In the genomic region with DNA sequence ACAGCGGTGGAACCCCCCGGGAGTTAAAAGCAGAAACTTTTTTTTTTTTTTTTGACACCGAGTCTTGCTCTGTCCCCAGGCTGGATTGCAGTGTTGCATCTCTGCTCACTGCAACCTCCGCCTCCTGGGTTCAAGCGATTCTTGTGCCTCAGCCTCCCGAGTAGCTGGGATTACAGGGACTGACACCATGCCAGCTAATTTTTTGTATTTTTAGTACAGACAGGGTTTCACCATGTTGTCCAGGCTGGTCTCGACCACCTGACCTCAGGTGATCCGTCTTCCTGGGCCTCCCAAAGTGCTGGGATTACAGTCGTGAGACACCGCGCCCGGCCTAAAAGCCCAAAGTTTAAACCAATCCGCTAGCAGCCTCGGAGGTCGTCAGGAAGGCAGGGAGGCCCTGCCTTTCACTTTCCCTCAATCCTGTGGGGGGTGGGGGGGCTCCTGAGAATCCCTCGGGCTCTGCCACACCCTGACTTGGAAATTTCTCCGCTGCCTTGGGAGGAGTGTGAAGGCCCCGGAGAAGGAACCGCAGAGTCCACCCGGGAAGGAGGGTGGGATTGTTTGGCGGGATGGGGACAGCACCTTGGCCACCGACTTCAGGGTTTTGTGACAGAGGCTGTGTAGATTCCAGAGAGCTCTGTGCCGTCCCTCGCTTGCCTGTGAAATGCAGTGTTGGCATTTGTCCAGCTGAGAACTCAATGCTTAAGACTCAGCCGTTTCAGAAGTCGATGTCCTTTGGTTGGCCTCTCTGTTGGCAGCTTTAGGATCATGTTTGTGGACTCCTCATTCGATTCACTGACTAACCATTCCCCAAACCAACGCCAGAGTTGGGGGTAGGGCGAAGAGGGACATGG, we compare ENCODE assay signal across 10 cellular contexts. TPM values are rescaled to one million over a fixed set of nuclear protein-coding genes. Genes with fewer than 3 reads are reported as not detected.
DNase-seq lines count a peak whose midpoint lies in the region; TF ChIP-seq lines count a peak whose summit lies in the region.
"Had no signal": no experiment of that assay in that cellular context is flagged by ENCODE, and none has a peak within 500 bp of the region (broad histone marks: within the 10 kb centered on the region; RNA-seq: fewer than 3 reads in every experiment).

No MANE protein-coding gene starts in this region.

- peaks cover 11% of the 10 kb centered on the region; the same call in 1 of the 2 replicates for H3K27me3 ChIP-seq in H7 (ENCODE audit: control insufficient read depth, insufficient read depth, low read length)
- no peaks in the 10 kb centered on the region for H3K27me3 ChIP-seq in prostate gland (replicated peaks; ENCODE audit: insufficient read depth)
- no peaks in the 10 kb centered on the region for H3K27me3 ChIP-seq in BE2C

- peak overlapping the region; percentile 60 for H3K4me3 Mint-ChIP-seq in activated T-helper 2 cell treated with anti-CD3 and anti-CD28 coated beads, Interferon-gamma antibody, Interleukin-2, Interleukin-4, amounts not matched to agents 10 μg/mL and 5 μg/mL and 100 μg/mL, durations not matched to agents 14 hours and 24 hours and 36 hours (ENCODE audit: low read depth)
- peak overlapping the region; percentile 77 for H3K4me3 Mint-ChIP-seq in glutamatergic neuron (ENCODE audit: unreplicated experiment)

- H3K4me3 ChIP-seq in H7 (ENCODE audit: insufficient read depth, low read depth, low read length): peak overlapping the region; percentile 65
- H3K4me3 ChIP-seq in prostate gland: peak overlapping the region; percentile 64 to 76
- no peak overlapping the region for H3K4me3 ChIP-seq in BE2C (ENCODE audit: low read depth, low read length)
- H3K4me3 ChIP-seq: SK-N-MC had no signal

- DNase-seq in H7 (peak; percentile 53), glutamatergic neuron (no peak), prostate gland (ENCODE audit: low spot score) (peak; percentile 66), BE2C (no peak), RKO (ENCODE audit: low spot score) (no peak)
- DNase-seq in activated T-helper 2 cell treated with anti-CD3 and anti-CD28 coated beads, Interferon-gamma antibody, Interleukin-2, Interleukin-4, amounts not matched to agents 10 μg/mL and 5 μg/mL and 100 μg/mL, durations not matched to agents 14 hours and 24 hours and 36 hours (ENCODE audit: low spot score): no peak
- no peak for DNase-seq in activated effector memory CD4-positive, alpha-beta T cell treated with anti-CD3 and anti-CD28 coated beads, Interleukin-2, amount 50 U/mL, for 16 hours
- DNase-seq in effector CD4-positive, alpha-beta T cell: no peak
- DNase-seq: stimulated activated CD4-positive, alpha-beta T cell treated with anti-CD3 and anti-CD28 coated beads, Interleukin-12 subunit alpha, Interleukin-12 subunit beta, amount 100 ng/mL, for 4 hours had no signal

- peak overlapping the region; percentile 89 to 90 for H3K27ac ChIP-seq in prostate gland
- H3K27ac ChIP-seq: SK-N-MC had no signal

- H3K4me1 ChIP-seq in prostate gland (replicated peaks): peaks cover 5% of the 10 kb centered on the region
- H3K4me1 ChIP-seq in BE2C: peaks cover 4% of the 10 kb centered on the region; the same call in 1 of the 2 replicates

- H3K4me1 Mint-ChIP-seq in activated T-helper 2 cell treated with anti-CD3 and anti-CD28 coated beads, Interferon-gamma antibody, Interleukin-2, Interleukin-4, amounts not matched to agents 10 μg/mL and 5 μg/mL and 100 μg/mL, durations not matched to agents 14 hours and 24 hours and 36 hours (ENCODE audit: low read depth): peaks cover 2% of the 10 kb centered on the region
- H3K4me1 Mint-ChIP-seq in glutamatergic neuron (ENCODE audit: low read depth, unreplicated experiment): no peaks in the 10 kb centered on the region

- H3K27ac Mint-ChIP-seq in activated T-helper 2 cell treated with anti-CD3 and anti-CD28 coated beads, Interferon-gamma antibody, Interleukin-2, Interleukin-4, amounts not matched to agents 10 μg/mL and 5 μg/mL and 100 μg/mL, durations not matched to agents 14 hours and 24 hours and 36 hours: no peak overlapping the region
- no peak overlapping the region for H3K27ac Mint-ChIP-seq in glutamatergic neuron (ENCODE audit: unreplicated experiment)

- WGBS in prostate gland: 16% methylated on average over 29 of the region's 29 CpGs

- peaks cover 56% of the 10 kb centered on the region for H3K27me3 Mint-ChIP-seq in activated T-helper 2 cell treated with anti-CD3 and anti-CD28 coated beads, Interferon-gamma antibody, Interleukin-2, Interleukin-4, amounts not matched to agents 10 μg/mL and 5 μg/mL and 100 μg/mL, durations not matched to agents 14 hours and 24 hours and 36 hours (ENCODE audit: low read depth)
- H3K27me3 Mint-ChIP-seq in glutamatergic neuron (ENCODE audit: unreplicated experiment): peaks cover 10% of the 10 kb centered on the region

- intact Hi-C loops in activated T-helper 2 cell treated with anti-CD3 and anti-CD28 coated beads, Interferon-gamma antibody, Interleukin-2, Interleukin-4, amounts not matched to agents 10 μg/mL and 5 μg/mL and 100 μg/mL, durations not matched to agents 14 hours and 24 hours and 36 hours (cut with micrococcal nuclease): no loop called here
- intact Hi-C loops in prostate gland (cut with DNase I): no loop called here

- H3K36me3 ChIP-seq in H7 (replicated peaks; ENCODE audit: control insufficient read depth, insufficient read depth, low read length) (no peaks in the 10 kb centered on the region), prostate gland (no peaks in the 10 kb centered on the region), BE2C (no peaks in the 10 kb centered on the region)

- H3K36me3 Mint-ChIP-seq in activated T-helper 2 cell treated with anti-CD3 and anti-CD28 coated beads, Interferon-gamma antibody, Interleukin-2, Interleukin-4, amounts not matched to agents 10 μg/mL and 5 μg/mL and 100 μg/mL, durations not matched to agents 14 hours and 24 hours and 36 hours (ENCODE audit: low read depth): no peaks in the 10 kb centered on the region
- H3K36me3 Mint-ChIP-seq in glutamatergic neuron (ENCODE audit: unreplicated experiment): no peaks in the 10 kb centered on the region

- no peak for TF ChIP-seq CTCF in glutamatergic neuron (IDR thresholded peaks at IDR 0.05; ENCODE audit: partially characterized antibody, unreplicated experiment)
- TF ChIP-seq CTCF in prostate gland (IDR thresholded peaks at IDR 0.05): no peak
- TF ChIP-seq CTCF in BE2C (IDR thresholded peaks at IDR 0.05; ENCODE audit: low read depth, low read length): no peak

- H3K9me3 Mint-ChIP-seq in activated T-helper 2 cell treated with anti-CD3 and anti-CD28 coated beads, Interferon-gamma antibody, Interleukin-2, Interleukin-4, amounts not matched to agents 10 μg/mL and 5 μg/mL and 100 μg/mL, durations not matched to agents 14 hours and 24 hours and 36 hours: no peaks in the 10 kb centered on the region
- H3K9me3 Mint-ChIP-seq in glutamatergic neuron (ENCODE audit: unreplicated experiment): peaks cover 3% of the 10 kb centered on the region

- H3K9me3 ChIP-seq in prostate gland (no peaks in the 10 kb centered on the region), BE2C (no peaks in the 10 kb centered on the region)

- no peak for TF ChIP-seq POLR2A in prostate gland (IDR thresholded peaks at IDR 0.05)

RNA-seq across cellular contexts. Expression of a gene that starts 1.0 kb away (rescaled TPM):
- 24.8 and 28.3 TPM in 2 replicates for total RNA-seq in H7 (2014; rRNA removed; shearing (Covaris generic))
- 0.30 and 1.1 TPM in 2 replicates for total RNA-seq in activated T-helper 2 cell treated with anti-CD3 and anti-CD28 coated beads, Interferon-gamma antibody, Interleukin-2, Interleukin-4, amounts not matched to agents 10 μg/mL and 5 μg/mL and 100 μg/mL, durations not matched to agents 14 hours and 24 hours and 36 hours
- total RNA-seq in glutamatergic neuron (ENCODE audit: unreplicated experiment) (0.59 TPM), prostate gland (10 to 100 TPM; 34.6 to 64.5 TPM)
- not detected for polyA plus RNA-seq in BE2C (2012; ENCODE audit: insufficient read depth, insufficient read length, low read depth)

RNA-seq across cellular contexts. Expression of a gene that starts 51.4 kb away (rescaled TPM):
- 7.7 and 8.4 TPM in 2 replicates for total RNA-seq in H7 (2014; rRNA removed; shearing (Covaris generic))
- total RNA-seq in activated T-helper 2 cell treated with anti-CD3 and anti-CD28 coated beads, Interferon-gamma antibody, Interleukin-2, Interleukin-4, amounts not matched to agents 10 μg/mL and 5 μg/mL and 100 μg/mL, durations not matched to agents 14 hours and 24 hours and 36 hours: 19.8 TPM in 2 replicates
- total RNA-seq in glutamatergic neuron (ENCODE audit: unreplicated experiment): 17.5 TPM
- total RNA-seq in prostate gland: 10 to 100 TPM; 47.8 to 56.5 TPM
- polyA plus RNA-seq in BE2C (2012; ENCODE audit: insufficient read depth, insufficient read length, low read depth): 8.3 TPM

Comparison
In these comparisons a context has a peak if more than half of its experiments do, and no peak if none do; other contexts are left out.
1. DNase-seq: peak in H7 (single experiment) and prostate gland (single experiment); none in activated T-helper 2 cell treated with anti-CD3 and anti-CD28 coated beads, Interferon-gamma antibody, Interleukin-2, Interleukin-4, amounts not matched to agents 10 μg/mL and 5 μg/mL and 100 μg/mL, durations not matched to agents 14 hours and 24 hours and 36 hours (single experiment), glutamatergic neuron (single experiment), activated effector memory CD4-positive, alpha-beta T cell treated with anti-CD3 and anti-CD28 coated beads, Interleukin-2, amount 50 U/mL, for 16 hours (single experiment), BE2C (single experiment), effector CD4-positive, alpha-beta T cell (single experiment) and RKO (single experiment).
2. RNA of a gene that starts 1.0 kb away (total RNA-seq): 34.6 to 64.5 TPM in prostate gland and 24.8 to 28.3 TPM in H7; 0.59 TPM in glutamatergic neuron (single experiment) and 0.30 to 1.1 TPM in activated T-helper 2 cell treated with anti-CD3 and anti-CD28 coated beads, Interferon-gamma antibody, Interleukin-2, Interleukin-4, amounts not matched to agents 10 μg/mL and 5 μg/mL and 100 μg/mL, durations not matched to agents 14 hours and 24 hours and 36 hours; every median in the first group is over 10 times any median in the second.